Comparison of ENCODE assay signal across 24 cellular contexts in the genomic region with DNA sequence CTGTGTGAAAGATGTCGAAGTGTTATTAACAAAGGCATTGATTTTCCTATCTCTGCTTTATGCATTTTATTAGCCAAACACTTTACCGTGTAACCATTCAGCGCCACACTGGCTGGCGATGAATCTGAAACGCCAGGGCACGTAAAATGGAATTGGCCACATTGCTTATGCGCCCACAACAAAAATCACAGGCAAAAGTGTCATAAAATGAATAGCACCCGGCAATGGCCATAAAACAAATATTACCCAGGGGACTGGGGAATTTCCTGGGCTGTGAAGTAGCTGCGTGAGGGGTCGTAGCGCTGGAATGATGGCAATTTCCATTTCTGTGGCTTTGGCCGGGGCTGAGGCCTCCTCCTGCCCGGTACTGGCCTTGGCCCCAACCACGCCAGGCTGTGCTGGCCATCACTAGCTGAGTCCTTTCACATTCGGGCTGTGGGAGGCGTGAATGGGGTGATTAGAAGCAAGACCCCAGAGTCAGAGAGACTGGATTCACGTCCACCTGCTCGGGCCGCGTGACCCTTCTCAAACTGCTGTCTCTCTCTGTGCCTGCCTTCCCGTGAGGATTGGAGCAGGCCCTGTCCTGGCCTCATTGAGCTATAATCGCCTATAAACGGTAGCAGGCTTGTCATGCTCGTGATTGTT.
"Had no signal": no experiment of that assay in that cellular context is flagged by ENCODE, and none has a peak within 500 bp of the region (broad histone marks: within the 10 kb centered on the region; RNA-seq: fewer than 3 reads in every experiment).

No MANE protein-coding gene starts in this region.

- H3K27me3 Mint-ChIP-seq: activated CD4-positive, alpha-beta T cell treated with anti-CD3 and anti-CD28 coated beads, Interleukin-2, amount 10 ng/mL, durations not matched to agents 24 days and 14 days; stimulated activated naive CD8-positive, alpha-beta T cell treated with anti-CD3 and anti-CD28 coated beads, Interleukin-15, amount 100 ng/mL, for 72 hours had no signal

- H3K27me3 ChIP-seq: right atrium auricular region had no signal

- FAIRE-seq: astrocyte had no signal

- DNase-seq: activated CD4-positive, alpha-beta T cell treated with anti-CD3 and anti-CD28 coated beads, Interleukin-2, amount 10 ng/mL, durations not matched to agents 24 days and 14 days; activated CD8-positive, alpha-beta T cell treated with anti-CD3 and anti-CD28 coated beads for 36 hours; activated naive CD4-positive, alpha-beta T cell treated with anti-CD3 and anti-CD28 coated beads, Interleukin-2, amount 50 U/mL, for 16 hours; activated T-cell treated with anti-CD3 and anti-CD28 coated beads, Interleukin-2, amount 50 U/mL, for 4 hours; cerebellar nuclear complex; effector CD8-positive, alpha-beta T cell; immature natural killer cell; nephron progenitor cell; stimulated activated CD4-positive, alpha-beta T cell treated with anti-CD3 and anti-CD28 coated beads, Interleukin-4, amount 100 ng/mL, for 1 hour; stimulated activated naive CD8-positive, alpha-beta T cell treated with anti-CD3 and anti-CD28 coated beads, Interleukin-15, amount 100 ng/mL, for 72 hours; T-helper 1 cell; T-helper 9 cell had no signal

- H3K4me1 ChIP-seq: breast epithelium, esophagus muscularis mucosa, gastroesophageal sphincter, heart right ventricle, prostate gland, right atrium auricular region, suprapubic skin had no signal

- H3K36me3 Mint-ChIP-seq: immature natural killer cell, type B pancreatic cell had no signal

- ATAC-seq: activated CD8-positive, alpha-beta T cell treated with anti-CD3 and anti-CD28 coated beads for 36 hours; activated T-cell treated with anti-CD3 and anti-CD28 coated beads, Interleukin-2, amount 50 U/mL, for 4 hours; gastroesophageal sphincter; stimulated activated naive CD8-positive, alpha-beta T cell treated with anti-CD3 and anti-CD28 coated beads, Interleukin-15, amount 100 ng/mL, for 72 hours had no signal

- H3K9me3 ChIP-seq: breast epithelium, esophagus muscularis mucosa, heart right ventricle, prostate gland, right atrium auricular region, suprapubic skin had no signal

- H3K36me3 ChIP-seq: breast epithelium, esophagus muscularis mucosa, gastroesophageal sphincter, heart right ventricle, prostate gland, right atrium auricular region, suprapubic skin had no signal

- H3K27ac Mint-ChIP-seq: activated CD4-positive, alpha-beta T cell treated with anti-CD3 and anti-CD28 coated beads, Interleukin-2, amount 10 ng/mL, durations not matched to agents 24 days and 14 days; activated CD8-positive, alpha-beta T cell treated with anti-CD3 and anti-CD28 coated beads for 36 hours; immature natural killer cell; nephron progenitor cell; stimulated activated naive CD8-positive, alpha-beta T cell treated with anti-CD3 and anti-CD28 coated beads, Interleukin-15, amount 100 ng/mL, for 72 hours; type B pancreatic cell had no signal

- H3K4me3 ChIP-seq: breast epithelium, esophagus muscularis mucosa, gastroesophageal sphincter, heart right ventricle, lung, prostate gland, right atrium auricular region, SK-N-MC, skin epidermis, suprapubic skin had no signal

- H3K27ac ChIP-seq: breast epithelium, esophagus muscularis mucosa, gastroesophageal sphincter, heart right ventricle, prostate gland, right atrium auricular region, SK-N-MC, skin epidermis, suprapubic skin had no signal

- H3K4me1 Mint-ChIP-seq: activated CD4-positive, alpha-beta T cell treated with anti-CD3 and anti-CD28 coated beads, Interleukin-2, amount 10 ng/mL, durations not matched to agents 24 days and 14 days; immature natural killer cell; stimulated activated naive CD8-positive, alpha-beta T cell treated with anti-CD3 and anti-CD28 coated beads, Interleukin-15, amount 100 ng/mL, for 72 hours had no signal

- H3K9me3 Mint-ChIP-seq: activated CD4-positive, alpha-beta T cell treated with anti-CD3 and anti-CD28 coated beads, Interleukin-2, amount 10 ng/mL, durations not matched to agents 24 days and 14 days; activated CD8-positive, alpha-beta T cell treated with anti-CD3 and anti-CD28 coated beads for 36 hours; activated T-cell treated with anti-CD3 and anti-CD28 coated beads, Interleukin-2, amount 50 U/mL, for 4 hours; nephron progenitor cell; type B pancreatic cell had no signal

- H3K4me3 Mint-ChIP-seq: activated CD4-positive, alpha-beta T cell treated with anti-CD3 and anti-CD28 coated beads, Interleukin-2, amount 10 ng/mL, durations not matched to agents 24 days and 14 days; activated CD8-positive, alpha-beta T cell treated with anti-CD3 and anti-CD28 coated beads for 36 hours; activated T-cell treated with anti-CD3 and anti-CD28 coated beads, Interleukin-2, amount 50 U/mL, for 4 hours; immature natural killer cell; nephron progenitor cell; stimulated activated naive CD8-positive, alpha-beta T cell treated with anti-CD3 and anti-CD28 coated beads, Interleukin-15, amount 100 ng/mL, for 72 hours; type B pancreatic cell had no signal
